ENCODE assay signal across 8 cellular contexts in genomic region chr9:70120834-70121510, GRCh38.
DNase-seq lines count a peak whose midpoint lies in the region; ATAC-seq and TF ChIP-seq lines count a peak whose summit lies in the region.

No MANE protein-coding gene starts in this region.

- no peak overlapping the region for H3K4me3 ChIP-seq in esophagus squamous epithelium

- BruUV-seq in Calu3 (replicated peaks; lab: Mats Ljungman, UMichigan): no TSS peak

- H3K4me3 Mint-ChIP-seq in Calu3 (ENCODE audit: low read depth, unreplicated experiment): no peak overlapping the region
- peak overlapping the region; percentile 10 for H3K4me3 Mint-ChIP-seq in osteocyte (ENCODE audit: unreplicated experiment)

- peaks cover 0 to 22% (median 0%) of the 10 kb centered on the region in 3 donors for H3K36me3 ChIP-seq in esophagus squamous epithelium

- CTCF ChIA-PET in Calu3 (lab: Charles Lee): no interaction called here

- intact Hi-C loops in Calu3 (cut with micrococcal nuclease; ENCODE audit: unreplicated experiment) (no loop called here), esophagus squamous epithelium (cut with DNase I) (no loop called here)

- H3K27ac Mint-ChIP-seq in Calu3 (ENCODE audit: unreplicated experiment) (no peak overlapping the region), osteocyte (ENCODE audit: unreplicated experiment) (peak overlapping the region; percentile 91)

- 18 to 46% methylated on average over 3 to 4 of the region's 5 CpGs for WGBS in esophagus squamous epithelium, 2 donors

- no peak for TF ChIP-seq POLR2A in esophagus squamous epithelium (IDR thresholded peaks at IDR 0.05)

- H3K27me3 Mint-ChIP-seq in Calu3 (ENCODE audit: unreplicated experiment): no peaks in the 10 kb centered on the region
- no peaks in the 10 kb centered on the region for H3K27me3 Mint-ChIP-seq in osteocyte (ENCODE audit: unreplicated experiment)

- no peak for TF ChIP-seq CTCF in Calu3 (IDR thresholded peaks at IDR 0.05; ENCODE audit: unreplicated experiment)
- peak in 3 of 6 experiments; percentile 9 to 45 (median 23) for TF ChIP-seq CTCF in esophagus squamous epithelium (IDR thresholded peaks at IDR 0.05)
- TF ChIP-seq CTCF in osteocyte (IDR thresholded peaks at IDR 0.05): peak; percentile 59

- no peaks in the 10 kb centered on the region for H3K9me3 Mint-ChIP-seq in Calu3 (ENCODE audit: low read depth, unreplicated experiment)
- no peaks in the 10 kb centered on the region for H3K9me3 Mint-ChIP-seq in osteocyte (ENCODE audit: unreplicated experiment)

- peaks cover 25% of the 10 kb centered on the region for H3K4me1 Mint-ChIP-seq in Calu3 (ENCODE audit: low read depth, unreplicated experiment)
- H3K4me1 Mint-ChIP-seq in osteocyte (ENCODE audit: unreplicated experiment): peaks cover 35% of the 10 kb centered on the region

- peak overlapping the region in 3 of 4 donors; percentile 45 to 58 (median 49) for H3K27ac ChIP-seq in esophagus squamous epithelium

- H3K27me3 ChIP-seq in esophagus squamous epithelium: no peaks in the 10 kb centered on the region

- H3K36me3 Mint-ChIP-seq in Calu3 (ENCODE audit: insufficient read depth, unreplicated experiment): no peaks in the 10 kb centered on the region
- H3K36me3 Mint-ChIP-seq in osteocyte (ENCODE audit: unreplicated experiment): peaks cover 4% of the 10 kb centered on the region

- no peaks in the 10 kb centered on the region for H3K9me3 ChIP-seq in esophagus squamous epithelium

- peaks cover 0 to 31% (median 3%) of the 10 kb centered on the region in 3 donors for H3K4me1 ChIP-seq in esophagus squamous epithelium

- ATAC-seq in HG02981 (IDR thresholded peaks at IDR 0.05; ENCODE audit: unreplicated experiment) (no peak), GM19467 (IDR thresholded peaks at IDR 0.05; ENCODE audit: unreplicated experiment) (no peak)

- DNase-seq in Calu3 (peak; percentile 13), NCI-H446 (lab: John Stamatoyannopoulos, UW) (peak; percentile 21 to 88), esophagus squamous epithelium (lab: John Stamatoyannopoulos, UW) (no peak), osteocyte (ENCODE audit: extremely low spot score, unreplicated experiment) (peak; percentile 88), KBM-7 (no peak), activated gamma-delta T cell (lab: John Stamatoyannopoulos, UW) (no peak)

- in situ Hi-C loops in KBM-7 (cut with MboI; ENCODE audit: low pct_unique_long_range_greater_than_20kb, low sequenced_read_pairs): no loop called here

Comparison
In these comparisons a context has a peak if more than half of its experiments do, and no peak if none do; other contexts are left out.
1. DNase-seq: peak in Calu3 (single experiment), NCI-H446 (2 of 2) and osteocyte (single experiment); none in esophagus squamous epithelium (single experiment), KBM-7 (single experiment) and activated gamma-delta T cell (single experiment).